In genomic region chr1:210291786-210292275, GRCh38 we compare ENCODE assay signal across 8 cellular contexts. TPM values are rescaled to one million over a fixed set of nuclear protein-coding genes. Genes with fewer than 3 reads are reported as not detected.
DNase-seq lines count a peak whose midpoint lies in the region; ATAC-seq and TF ChIP-seq lines count a peak whose summit lies in the region.

No MANE protein-coding gene starts in this region.

- H3K36me3 Mint-ChIP-seq in Caco-2 (ENCODE audit: insufficient read depth, unreplicated experiment) = no peaks in the 10 kb centered on the region
- H3K36me3 Mint-ChIP-seq in T-cell = no peaks in the 10 kb centered on the region
- H3K36me3 Mint-ChIP-seq in naive thymus-derived CD4-positive, alpha-beta T cell = no peaks in the 10 kb centered on the region

- CTCF ChIA-PET in Caco-2 (lab: Charles Lee) = interaction anchor here (0.6 to 1.4 kb wide), 3 partner anchors 19 to 58 kb away, joined by 3 to 4 read pairs (median 3); no protein-coding TSS in a partner anchor
- CTCF ChIA-PET in T-cell (lab: Charles Lee) = no interaction called here
- CTCF ChIA-PET in naive thymus-derived CD4-positive, alpha-beta T cell (lab: Charles Lee) = no interaction called here

- no peaks in the 10 kb centered on the region for H3K27me3 Mint-ChIP-seq in Caco-2 (ENCODE audit: insufficient read depth, unreplicated experiment)
- peaks cover 42 to 62% of the 10 kb centered on the region in 2 donors for H3K27me3 Mint-ChIP-seq in T-cell
- H3K27me3 Mint-ChIP-seq in naive thymus-derived CD4-positive, alpha-beta T cell = peaks cover 47 to 54% (median 51%) of the 10 kb centered on the region in 5 donors

- BruUV-seq in Caco-2 (replicated peaks; lab: Mats Ljungman, UMichigan) = no TSS peak

- peak overlapping the region; percentile 73 for H3K4me3 Mint-ChIP-seq in Caco-2 (ENCODE audit: unreplicated experiment)
- peak overlapping the region in 2 of 3 donors; percentile 28 to 69 for H3K4me3 Mint-ChIP-seq in T-cell
- peak overlapping the region in 4 of 10 donors; percentile 57 to 71 (median 66) for H3K4me3 Mint-ChIP-seq in naive thymus-derived CD4-positive, alpha-beta T cell

- intact Hi-C loops in Caco-2 (cut with micrococcal nuclease; ENCODE audit: unreplicated experiment) = loop anchor here (1.0 to 2.0 kb wide), 2 partner anchors 19 to 149 kb away; no protein-coding TSS in a partner anchor
- intact Hi-C loops in psoas muscle (cut with DNase I) = no loop called here
- intact Hi-C loops in naive thymus-derived CD4-positive, alpha-beta T cell (cut with micrococcal nuclease) = no loop called here

- H3K27me3 ChIP-seq in Caco-2 (replicated peaks; ENCODE audit: control insufficient read depth, insufficient read depth, low read length) (no peaks in the 10 kb centered on the region), psoas muscle (ENCODE audit: insufficient read depth in 3 of 3, low read length in 2 of 3) (no peaks in the 10 kb centered on the region)
- peaks cover 3 to 4% of the 10 kb centered on the region in 2 donors for H3K27me3 ChIP-seq in naive thymus-derived CD4-positive, alpha-beta T cell (ENCODE audit: control insufficient read depth in 2 of 2, insufficient read depth in 2 of 2, low read length in 2 of 2)

- DNase-seq in Caco-2 (no peak), T-cell (no peak), glomerular visceral epithelial cell (ENCODE audit: extremely low spot score) (peak; percentile 50), psoas muscle (no peak), NCI-H1930 (lab: John Stamatoyannopoulos, UW) (no peak)
- no peak for DNase-seq in activated naive CD4-positive, alpha-beta T cell (lab: John Stamatoyannopoulos, UW)
- DNase-seq in naive thymus-derived CD4-positive, alpha-beta T cell = no peak

- H3K9me3 ChIP-seq in Caco-2 = no peaks in the 10 kb centered on the region
- H3K9me3 ChIP-seq in psoas muscle = no peaks in the 10 kb centered on the region
- no peaks in the 10 kb centered on the region for H3K9me3 ChIP-seq in naive thymus-derived CD4-positive, alpha-beta T cell (ENCODE audit: control insufficient read depth in 2 of 3, low read length in 3 of 3)

- H3K9me3 Mint-ChIP-seq in Caco-2 (ENCODE audit: unreplicated experiment) (no peaks in the 10 kb centered on the region), T-cell (no peaks in the 10 kb centered on the region)
- H3K9me3 Mint-ChIP-seq in naive thymus-derived CD4-positive, alpha-beta T cell = peaks cover 0 to 3% (median 0%) of the 10 kb centered on the region in 11 donors

- H3K36me3 ChIP-seq in Caco-2 (ENCODE audit: control insufficient read depth, insufficient read depth, low read length) = no peaks in the 10 kb centered on the region
- no peaks in the 10 kb centered on the region for H3K36me3 ChIP-seq in psoas muscle (ENCODE audit: insufficient read depth in 1 of 2, low read depth in 1 of 2)
- no peaks in the 10 kb centered on the region for H3K36me3 ChIP-seq in naive thymus-derived CD4-positive, alpha-beta T cell (ENCODE audit: control insufficient read depth in 2 of 3, insufficient read depth in 3 of 3, low read length in 3 of 3)

- POLR2A ChIA-PET in Caco-2 (lab: Charles Lee) = no interaction called here
- POLR2A ChIA-PET in T-cell (lab: Charles Lee) = no interaction called here
- POLR2A ChIA-PET in naive thymus-derived CD4-positive, alpha-beta T cell (lab: Charles Lee) = no interaction called here

- H3K4me3 ChIP-seq in Caco-2 (ENCODE audit: low read depth, low read length) (peak overlapping the region; percentile 37), psoas muscle (peak overlapping the region; percentile 69)
- H3K4me3 ChIP-seq in naive thymus-derived CD4-positive, alpha-beta T cell (ENCODE audit: low read length) = no peak overlapping the region

- H3K4me1 Mint-ChIP-seq in Caco-2 (ENCODE audit: low read depth, unreplicated experiment) = peaks cover 6% of the 10 kb centered on the region
- peaks cover 5 to 6% (median 5%) of the 10 kb centered on the region in 3 donors for H3K4me1 Mint-ChIP-seq in T-cell
- H3K4me1 Mint-ChIP-seq in naive thymus-derived CD4-positive, alpha-beta T cell = peaks cover 0 to 5% (median 0%) of the 10 kb centered on the region in 7 donors

- 14 to 36% (median 16%) methylated on average over 10 to 11 of the region's 11 CpGs for WGBS in psoas muscle, 3 donors

- H3K27ac ChIP-seq in psoas muscle = no peak overlapping the region
- H3K27ac ChIP-seq in naive thymus-derived CD4-positive, alpha-beta T cell (ENCODE audit: low read depth, low read length) = no peak overlapping the region

- no peak for TF ChIP-seq CTCF in Caco-2 (IDR thresholded peaks at IDR 0.05; ENCODE audit: insufficient read depth in 1 of 2, low read depth in 1 of 2, low read length in 1 of 2, severe bottlenecking in 1 of 2, unreplicated experiment in 1 of 2)
- no peak for TF ChIP-seq CTCF in psoas muscle (IDR thresholded peaks at IDR 0.05)

- H3K4me1 ChIP-seq in Caco-2 = no peaks in the 10 kb centered on the region
- peaks cover 12% of the 10 kb centered on the region for H3K4me1 ChIP-seq in psoas muscle
- no peaks in the 10 kb centered on the region for H3K4me1 ChIP-seq in naive thymus-derived CD4-positive, alpha-beta T cell (ENCODE audit: control insufficient read depth in 2 of 2, insufficient read depth in 2 of 2, low read length in 2 of 2)

- no peak for ATAC-seq in T-cell (replicated peaks in 1 of 4)
- peak in 2 of 4 donors; percentile 22 to 23 for ATAC-seq in psoas muscle
- no peak for ATAC-seq in HG03571 (IDR thresholded peaks at IDR 0.05; ENCODE audit: unreplicated experiment)
- no peak for ATAC-seq in naive thymus-derived CD4-positive, alpha-beta T cell

- H3K27ac Mint-ChIP-seq in Caco-2 (ENCODE audit: unreplicated experiment) (no peak overlapping the region), T-cell (no peak overlapping the region)
- H3K27ac Mint-ChIP-seq in naive thymus-derived CD4-positive, alpha-beta T cell = no peak overlapping the region

RNA-seq across cellular contexts. Expression of gene HHAT, which starts 36.9 kb away (rescaled TPM):
- total RNA-seq in Caco-2 (2022) = 3.9 and 4.3 TPM in 2 replicates
- total RNA-seq in T-cell = 1 to 10 TPM; 2.2 to 7.9 (median 4.1) TPM
- total RNA-seq in psoas muscle = under 1 TPM; 0.12 to 0.64 (median 0.17) TPM
- polyA plus RNA-seq in psoas muscle = under 1 TPM; 0.11 to 0.17 (median 0.16) TPM
- total RNA-seq in naive thymus-derived CD4-positive, alpha-beta T cell = 1 to 10 TPM; 1.1 to 3.8 (median 2.7) TPM
- under 1 TPM; 0.84 to 0.99 TPM for polyA plus RNA-seq in naive thymus-derived CD4-positive, alpha-beta T cell

RNA-seq across cellular contexts. Expression of gene SERTAD4, which starts 59.2 kb away (rescaled TPM):
- total RNA-seq in Caco-2 (2022) = 2.8 and 3.6 TPM in 2 replicates
- not detected for total RNA-seq in T-cell
- 1 to 10 TPM in 1 of 4 donors, under 1 TPM in 3; 0.17 to 1.3 (median 0.36) TPM for total RNA-seq in psoas muscle
- under 1 TPM; 0.12 to 0.25 (median 0.18) TPM for polyA plus RNA-seq in psoas muscle
- total RNA-seq in naive thymus-derived CD4-positive, alpha-beta T cell = not detected
- polyA plus RNA-seq in naive thymus-derived CD4-positive, alpha-beta T cell = not detected
